8 cellular contexts compared by ENCODE assay signal in the genomic region with DNA sequence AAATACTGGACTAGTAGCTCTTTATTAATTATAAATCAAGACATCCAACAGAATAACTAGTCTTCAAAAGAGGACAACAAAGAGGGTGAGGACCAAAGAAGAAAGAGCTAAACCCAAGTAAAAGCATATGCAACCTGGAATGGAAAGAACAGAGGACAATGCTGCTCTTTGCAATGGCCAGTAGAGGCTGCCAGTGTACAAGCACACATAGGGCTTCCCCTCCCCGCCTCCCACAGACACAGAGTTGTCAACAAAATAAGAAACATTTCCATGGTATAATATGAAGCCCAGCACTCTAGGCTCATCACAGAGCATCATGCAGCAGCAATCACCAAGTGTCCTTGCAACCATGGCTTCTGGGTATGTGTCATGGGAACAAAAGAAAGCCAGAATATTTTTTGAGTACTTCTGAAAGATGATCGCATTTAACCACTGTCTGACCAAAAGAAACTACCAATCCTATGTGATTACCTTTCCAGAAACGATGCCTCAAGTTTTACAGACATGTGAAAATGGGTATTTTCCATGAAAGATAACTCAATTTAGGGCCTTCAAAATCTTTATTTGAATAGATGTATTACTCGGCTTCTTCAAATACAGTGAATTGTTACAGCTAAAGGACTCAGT. TPM values are rescaled to one million over a fixed set of nuclear protein-coding genes. Genes with fewer than 3 reads are reported as not detected.
A peak's percentile ranks its signal among the peaks of the same experiment; 100 is the strongest.
DNase-seq lines count a peak whose midpoint lies in the region; ATAC-seq and TF ChIP-seq lines count a peak whose summit lies in the region.

No MANE protein-coding gene starts in this region.

- ATAC-seq in GM21526 (IDR thresholded peaks at IDR 0.05; ENCODE audit: low FRiP score, unreplicated experiment) = peak; percentile 98

- peaks cover 16% of the 10 kb centered on the region for H3K4me1 Mint-ChIP-seq in type B pancreatic cell (ENCODE audit: unreplicated experiment)

- DNase-seq in DMS53 treated with DMSO at 0.1 percent for 48 hours (lab: John Stamatoyannopoulos, UW; ENCODE audit: unreplicated experiment) (peak; percentile 14), HT1080 (ENCODE audit: low read depth) (peak; percentile 47), NOMO-1 treated with DMSO at 0.1 percent for 48 hours (lab: John Stamatoyannopoulos, UW; ENCODE audit: unreplicated experiment) (peak; percentile 26), activated T-helper 1 cell treated with Interleukin-2 at 50 U/mL for 16 hours (ENCODE audit: low read depth) (peak; percentile 23), fibroblast of the aortic adventitia (ENCODE audit: low read depth) (peak; percentile 69), occipital lobe (lab: John Stamatoyannopoulos, UW) (peak; percentile 16), type B pancreatic cell (ENCODE audit: extremely low spot score, unreplicated experiment) (no peak)

- H3K36me3 Mint-ChIP-seq in type B pancreatic cell = peaks cover 3% of the 10 kb centered on the region

- no peak overlapping the region for H3K27ac Mint-ChIP-seq in type B pancreatic cell

- no peak overlapping the region for H3K4me3 ChIP-seq in fibroblast of the aortic adventitia (ENCODE audit: low read depth, low read length)

- no peaks in the 10 kb centered on the region for H3K27me3 Mint-ChIP-seq in type B pancreatic cell

- TF ChIP-seq CTCF in fibroblast of the aortic adventitia (IDR thresholded peaks at IDR 0.05; ENCODE audit: insufficient read depth, low read length) = peak; percentile 99
- peak; percentile 78 for TF ChIP-seq CTCF in type B pancreatic cell (conservative IDR thresholded peaks at IDR 0.05)

- H3K9me3 Mint-ChIP-seq in type B pancreatic cell = no peaks in the 10 kb centered on the region

- peak overlapping the region; percentile 29 for H3K4me3 Mint-ChIP-seq in type B pancreatic cell

RNA-seq across cellular contexts. Expression of a gene that starts 58.1 kb away (rescaled TPM):
- total RNA-seq in HT1080 (2014; rRNA removed; shearing (Covaris generic)) = 1.4 and 1.5 TPM in 2 replicates
- polyA plus RNA-seq in HT1080 (2015; cell fraction: cytosol; rRNA removed) = 1.9 and 2.5 TPM in 2 replicates
- 5.7 and 6.3 TPM in 2 replicates for polyA plus RNA-seq in HT1080 (2015; cell fraction: nucleus; rRNA removed)
- total RNA-seq in fibroblast of the aortic adventitia (ENCODE audit: low replicate concordance) (0.98 and 3.1 TPM in 2 replicates), occipital lobe (71.4 TPM), type B pancreatic cell (ENCODE audit: low replicate concordance) (22.4 and 42.5 TPM in 2 replicates)
